ENCODE assay signal across 16 cellular contexts in genomic region chr16:80440691-80441090, GRCh38.
"Had no signal": no experiment of that assay in that cellular context is flagged by ENCODE, and none has a peak within 500 bp of the region (broad histone marks: within the 10 kb centered on the region; RNA-seq: fewer than 3 reads in every experiment).

No MANE protein-coding gene starts in this region.

- H3K9me3 ChIP-seq: body of pancreas, colonic mucosa, left lung, tibial nerve had no signal

- H3K27me3 ChIP-seq: body of pancreas, colonic mucosa, left lung, tibial nerve had no signal

- H3K36me3 Mint-ChIP-seq: activated CD8-positive, alpha-beta memory T cell treated with anti-CD3 and anti-CD28 coated beads, Interleukin-2, amount 10 ng/mL, durations not matched to agents 7 days and 5 days had no signal

- DNase-seq: activated CD4-positive, alpha-beta memory T cell treated with anti-CD3 and anti-CD28 coated beads, Interleukin-2, amount 10 ng/mL, durations not matched to agents 7 days and 5 days; activated CD4-positive, alpha-beta T cell treated with anti-CD3 and anti-CD28 coated beads for 48 hours; activated CD4-positive, CD25-positive, alpha-beta regulatory T cell; activated CD8-positive, alpha-beta memory T cell treated with anti-CD3 and anti-CD28 coated beads, Interleukin-2, amount 10 ng/mL, durations not matched to agents 7 days and 5 days; activated naive CD4-positive, alpha-beta T cell treated with Interleukin-2 at 50 U/mL for 16 hours; body of pancreas; caudate nucleus; colonic mucosa; erythroblast; head of caudate nucleus; kidney; left lung; occipital lobe had no signal

- ATAC-seq: activated CD8-positive, alpha-beta memory T cell treated with anti-CD3 and anti-CD28 coated beads, Interleukin-2, amount 10 ng/mL, durations not matched to agents 7 days and 5 days; activated T-helper 17 cell treated with anti-CD3 and anti-CD28 coated beads, Interleukin-2, amount 50 U/mL, for 72 hours; body of pancreas; left lung had no signal

- H3K4me3 ChIP-seq: body of pancreas, colonic mucosa, left lung, tibial nerve had no signal

- H3K4me3 Mint-ChIP-seq: activated CD4-positive, alpha-beta memory T cell treated with anti-CD3 and anti-CD28 coated beads, Interleukin-2, amount 10 ng/mL, durations not matched to agents 7 days and 5 days; activated CD8-positive, alpha-beta memory T cell treated with anti-CD3 and anti-CD28 coated beads, Interleukin-2, amount 10 ng/mL, durations not matched to agents 7 days and 5 days; activated T-helper 17 cell treated with anti-CD3 and anti-CD28 coated beads, Interleukin-2, amount 50 U/mL, for 72 hours; stimulated activated naive CD8-positive, alpha-beta T cell treated with anti-CD3 and anti-CD28 coated beads, Interleukin-15, Interleukin-2, amounts not matched to agents 100 ng/mL and 50 ng/mL, for 24 hours had no signal

- H3K27ac ChIP-seq: body of pancreas, colonic mucosa, left lung, tibial nerve had no signal

- H3K36me3 ChIP-seq: colonic mucosa, left lung, tibial nerve had no signal

- H3K9me3 Mint-ChIP-seq: activated CD4-positive, alpha-beta memory T cell treated with anti-CD3 and anti-CD28 coated beads, Interleukin-2, amount 10 ng/mL, durations not matched to agents 7 days and 5 days; activated T-helper 17 cell treated with anti-CD3 and anti-CD28 coated beads, Interleukin-2, amount 50 U/mL, for 72 hours; stimulated activated naive CD8-positive, alpha-beta T cell treated with anti-CD3 and anti-CD28 coated beads, Interleukin-15, Interleukin-2, amounts not matched to agents 100 ng/mL and 50 ng/mL, for 24 hours had no signal

- H3K27ac Mint-ChIP-seq: activated CD4-positive, alpha-beta memory T cell treated with anti-CD3 and anti-CD28 coated beads, Interleukin-2, amount 10 ng/mL, durations not matched to agents 7 days and 5 days; activated CD8-positive, alpha-beta memory T cell treated with anti-CD3 and anti-CD28 coated beads, Interleukin-2, amount 10 ng/mL, durations not matched to agents 7 days and 5 days; activated T-helper 17 cell treated with anti-CD3 and anti-CD28 coated beads, Interleukin-2, amount 50 U/mL, for 72 hours; stimulated activated naive CD8-positive, alpha-beta T cell treated with anti-CD3 and anti-CD28 coated beads, Interleukin-15, Interleukin-2, amounts not matched to agents 100 ng/mL and 50 ng/mL, for 24 hours had no signal

- H3K4me1 ChIP-seq: body of pancreas, colonic mucosa, left lung had no signal
